In genomic region chr14:49907186-49907585, GRCh38 we compare ENCODE assay signal across 12 cellular contexts. TPM values are rescaled to one million over a fixed set of nuclear protein-coding genes. Genes with fewer than 3 reads are reported as not detected.
DNase-seq lines count a peak whose midpoint lies in the region; ATAC-seq and TF ChIP-seq lines count a peak whose summit lies in the region.
"Had no signal": no experiment of that assay in that cellular context is flagged by ENCODE, and none has a peak within 500 bp of the region (broad histone marks: within the 10 kb centered on the region; RNA-seq: fewer than 3 reads in every experiment).

No MANE protein-coding gene starts in this region.

- no peaks in the 10 kb centered on the region for H3K36me3 ChIP-seq in esophagus squamous epithelium

- H3K27ac ChIP-seq in esophagus squamous epithelium: peak overlapping the region; percentile 78 to 90 (median 86)
- H3K27ac ChIP-seq: parathyroid adenoma had no signal

- H3K27me3 Mint-ChIP-seq in activated naive CD4-positive, alpha-beta T cell treated with anti-CD3 and anti-CD28 coated beads, Interleukin-2, amount 10 ng/mL, durations not matched to agents 7 days and 5 days: no peaks in the 10 kb centered on the region
- H3K27me3 Mint-ChIP-seq in activated CD8-positive, alpha-beta T cell treated with anti-CD3 and anti-CD28 coated beads, Interleukin-2, amount 10 ng/mL, durations not matched to agents 7 days and 5 days (ENCODE audit: low read depth): no peaks in the 10 kb centered on the region
- H3K27me3 Mint-ChIP-seq in type B pancreatic cell: no peaks in the 10 kb centered on the region
- H3K27me3 Mint-ChIP-seq: B cell, IgD-negative memory B cell had no signal

- peaks cover 17 to 73% (median 25%) of the 10 kb centered on the region in 3 donors for H3K4me1 ChIP-seq in esophagus squamous epithelium
- H3K4me1 ChIP-seq: parathyroid adenoma had no signal

- CTCF ChIA-PET in activated naive CD4-positive, alpha-beta T cell treated with anti-CD3 and anti-CD28 coated beads, Interleukin-2, amount 10 ng/mL, durations not matched to agents 7 days and 5 days (lab: Charles Lee): interaction anchor here (0.9 to 1.5 kb wide), 4 partner anchors 27 to 132 kb away, joined by 3 to 4 read pairs (median 4); no protein-coding TSS in a partner anchor
- CTCF ChIA-PET in activated CD8-positive, alpha-beta T cell treated with anti-CD3 and anti-CD28 coated beads, Interleukin-2, amount 10 ng/mL, durations not matched to agents 7 days and 5 days (lab: Charles Lee): interaction anchor here (0.9 to 1.8 kb wide), 8 partner anchors 27 to 155 kb away, joined by 3 to 8 read pairs (median 4); partner anchors contain the start of gene NEMF

- H3K9me3 Mint-ChIP-seq in activated naive CD4-positive, alpha-beta T cell treated with anti-CD3 and anti-CD28 coated beads, Interleukin-2, amount 10 ng/mL, durations not matched to agents 7 days and 5 days: no peaks in the 10 kb centered on the region
- peaks cover 0 to 2% of the 10 kb centered on the region in 2 donors for H3K9me3 Mint-ChIP-seq in activated naive CD4-positive, alpha-beta T cell treated with anti-CD3 and anti-CD28 coated beads, Interleukin-2, amount 50 U/mL, for 72 hours
- H3K9me3 Mint-ChIP-seq in activated CD8-positive, alpha-beta T cell treated with anti-CD3 and anti-CD28 coated beads, Interleukin-2, amount 10 ng/mL, durations not matched to agents 7 days and 5 days (ENCODE audit: insufficient read depth): peaks cover 3% of the 10 kb centered on the region
- no peaks in the 10 kb centered on the region for H3K9me3 Mint-ChIP-seq in type B pancreatic cell

- no peak overlapping the region for H3K4me3 Mint-ChIP-seq in activated naive CD4-positive, alpha-beta T cell treated with anti-CD3 and anti-CD28 coated beads, Interleukin-2, amount 10 ng/mL, durations not matched to agents 7 days and 5 days
- H3K4me3 Mint-ChIP-seq in activated CD8-positive, alpha-beta T cell treated with anti-CD3 and anti-CD28 coated beads, Interleukin-2, amount 10 ng/mL, durations not matched to agents 7 days and 5 days: peak overlapping the region; percentile 64
- H3K4me3 Mint-ChIP-seq in type B pancreatic cell: no peak overlapping the region
- H3K4me3 Mint-ChIP-seq: IgD-negative memory B cell had no signal

- no peak for DNase-seq in activated naive CD4-positive, alpha-beta T cell treated with anti-CD3 and anti-CD28 coated beads, Interleukin-2, amount 10 ng/mL, durations not matched to agents 7 days and 5 days
- DNase-seq in activated naive CD4-positive, alpha-beta T cell treated with anti-CD3 and anti-CD28 coated beads, Interleukin-2, amount 50 U/mL, for 72 hours (ENCODE audit: low spot score in 2 of 2): no peak
- no peak for DNase-seq in activated CD8-positive, alpha-beta T cell treated with anti-CD3 and anti-CD28 coated beads, Interleukin-2, amount 10 ng/mL, durations not matched to agents 7 days and 5 days
- DNase-seq in esophagus squamous epithelium (lab: John Stamatoyannopoulos, UW): no peak
- DNase-seq in type B pancreatic cell (ENCODE audit: extremely low spot score, unreplicated experiment): no peak
- DNase-seq: NCI-H1694 treated with DMSO at 0.1 percent for 48 hours had no signal

- intact Hi-C loops in esophagus squamous epithelium (cut with DNase I): no loop called here

- H3K27ac Mint-ChIP-seq in activated naive CD4-positive, alpha-beta T cell treated with anti-CD3 and anti-CD28 coated beads, Interleukin-2, amount 10 ng/mL, durations not matched to agents 7 days and 5 days: peak overlapping the region; percentile 53
- H3K27ac Mint-ChIP-seq in activated naive CD4-positive, alpha-beta T cell treated with anti-CD3 and anti-CD28 coated beads, Interleukin-2, amount 50 U/mL, for 72 hours: peak overlapping the region in 1 of 2 donors; percentile 18
- H3K27ac Mint-ChIP-seq in activated CD8-positive, alpha-beta T cell treated with anti-CD3 and anti-CD28 coated beads, Interleukin-2, amount 10 ng/mL, durations not matched to agents 7 days and 5 days: peak overlapping the region; percentile 79
- peak overlapping the region; percentile 68 for H3K27ac Mint-ChIP-seq in type B pancreatic cell
- H3K27ac Mint-ChIP-seq: B cell, IgD-negative memory B cell had no signal

- POLR2A ChIA-PET in activated CD8-positive, alpha-beta T cell treated with anti-CD3 and anti-CD28 coated beads, Interleukin-2, amount 10 ng/mL, durations not matched to agents 7 days and 5 days (lab: Charles Lee): interaction anchor here (0.7 to 1.7 kb wide), 5 partner anchors 11 to 209 kb away, joined by 3 to 4 read pairs (median 4); partner anchors contain the start of gene VCPKMT

- H3K27me3 ChIP-seq in esophagus squamous epithelium: no peaks in the 10 kb centered on the region

- H3K4me1 Mint-ChIP-seq in activated naive CD4-positive, alpha-beta T cell treated with anti-CD3 and anti-CD28 coated beads, Interleukin-2, amount 10 ng/mL, durations not matched to agents 7 days and 5 days: peaks cover 44% of the 10 kb centered on the region
- H3K4me1 Mint-ChIP-seq in activated CD8-positive, alpha-beta T cell treated with anti-CD3 and anti-CD28 coated beads, Interleukin-2, amount 10 ng/mL, durations not matched to agents 7 days and 5 days (ENCODE audit: low read depth): peaks cover 55% of the 10 kb centered on the region
- peaks cover 17% of the 10 kb centered on the region for H3K4me1 Mint-ChIP-seq in type B pancreatic cell (ENCODE audit: unreplicated experiment)

- no peak for TF ChIP-seq POLR2A in esophagus squamous epithelium (IDR thresholded peaks at IDR 0.05)

- H3K4me3 ChIP-seq in esophagus squamous epithelium: no peak overlapping the region

- H3K36me3 Mint-ChIP-seq in activated naive CD4-positive, alpha-beta T cell treated with anti-CD3 and anti-CD28 coated beads, Interleukin-2, amount 10 ng/mL, durations not matched to agents 7 days and 5 days: peaks cover 4% of the 10 kb centered on the region
- H3K36me3 Mint-ChIP-seq in activated naive CD4-positive, alpha-beta T cell treated with anti-CD3 and anti-CD28 coated beads, Interleukin-2, amount 50 U/mL, for 72 hours: peaks cover 3 to 8% of the 10 kb centered on the region in 2 donors
- H3K36me3 Mint-ChIP-seq in activated CD8-positive, alpha-beta T cell treated with anti-CD3 and anti-CD28 coated beads, Interleukin-2, amount 10 ng/mL, durations not matched to agents 7 days and 5 days (ENCODE audit: low read depth): peaks cover 16% of the 10 kb centered on the region
- peaks cover 2% of the 10 kb centered on the region for H3K36me3 Mint-ChIP-seq in type B pancreatic cell

- WGBS in esophagus squamous epithelium, 2 donors: 27 to 45% methylated on average over 5 of the region's 5 CpGs

- no peaks in the 10 kb centered on the region for H3K9me3 ChIP-seq in esophagus squamous epithelium

- ATAC-seq in activated naive CD4-positive, alpha-beta T cell treated with anti-CD3 and anti-CD28 coated beads, Interleukin-2, amount 50 U/mL, for 72 hours: no peak
- ATAC-seq in activated CD8-positive, alpha-beta T cell treated with anti-CD3 and anti-CD28 coated beads, Interleukin-2, amount 10 ng/mL, durations not matched to agents 7 days and 5 days: peak; percentile 57
- ATAC-seq in HG02642 (IDR thresholded peaks at IDR 0.05; ENCODE audit: poor library complexity, unreplicated experiment) (no peak), HG03432 (IDR thresholded peaks at IDR 0.05; ENCODE audit: unreplicated experiment) (no peak), HG02938 (IDR thresholded peaks at IDR 0.05; ENCODE audit: unreplicated experiment) (no peak)

- TF ChIP-seq CTCF in esophagus squamous epithelium (IDR thresholded peaks at IDR 0.05) (no peak), type B pancreatic cell (conservative IDR thresholded peaks at IDR 0.05) (no peak)

RNA-seq across cellular contexts. Expression of gene ARF6, which starts 14.3 kb away (rescaled TPM):
- total RNA-seq in activated naive CD4-positive, alpha-beta T cell treated with anti-CD3 and anti-CD28 coated beads, Interleukin-2, amount 50 U/mL, for 72 hours: 100 to 1,000 TPM; 154 to 156 TPM
- 100 to 1,000 TPM; 183 to 193 TPM for total RNA-seq in activated CD8-positive, alpha-beta T cell treated with anti-CD3 and anti-CD28 coated beads, Interleukin-2, amount 10 ng/mL, durations not matched to agents 7 days and 5 days
- total RNA-seq in esophagus squamous epithelium: 100 to 1,000 TPM; 109 to 156 (median 133) TPM
- 86.4 and 184 TPM in 2 replicates for total RNA-seq in type B pancreatic cell (ENCODE audit: low replicate concordance)

RNA-seq across cellular contexts. Expression of gene NEMF, which starts 54.6 kb away (rescaled TPM):
- total RNA-seq in activated naive CD4-positive, alpha-beta T cell treated with anti-CD3 and anti-CD28 coated beads, Interleukin-2, amount 50 U/mL, for 72 hours: 10 to 100 TPM; 71.3 to 79.1 TPM
- 10 to 100 TPM; 75.6 to 78.9 TPM for total RNA-seq in activated CD8-positive, alpha-beta T cell treated with anti-CD3 and anti-CD28 coated beads, Interleukin-2, amount 10 ng/mL, durations not matched to agents 7 days and 5 days
- total RNA-seq in esophagus squamous epithelium: 10 to 100 TPM; 36.4 to 89.8 (median 59.9) TPM
- 87.9 and 104 TPM in 2 replicates for total RNA-seq in type B pancreatic cell (ENCODE audit: low replicate concordance)
